10 cellular contexts compared by ENCODE assay signal in the genomic region with DNA sequence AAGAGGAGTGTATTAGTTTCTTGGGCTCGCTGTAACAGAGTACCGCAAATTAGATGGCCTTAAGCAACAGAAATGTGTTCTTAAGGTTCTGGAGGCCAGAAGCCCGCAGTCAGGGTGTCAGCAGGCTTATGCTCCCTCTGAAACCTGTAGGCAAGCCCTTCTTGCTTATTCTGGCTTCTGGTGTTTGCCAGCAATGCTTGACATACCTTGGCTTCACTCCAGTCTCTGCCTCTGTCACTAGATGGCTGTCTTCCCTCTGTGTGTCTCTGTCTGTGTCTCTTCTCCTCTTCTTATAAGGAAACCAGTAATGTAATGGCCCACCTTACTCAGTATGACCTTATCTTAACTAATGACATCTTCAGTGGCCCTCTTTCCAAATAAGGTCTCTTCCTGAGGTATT.
DNase-seq lines count a peak whose midpoint lies in the region; ATAC-seq and TF ChIP-seq lines count a peak whose summit lies in the region.
"Had no signal": no experiment of that assay in that cellular context is flagged by ENCODE, and none has a peak within 500 bp of the region (broad histone marks: within the 10 kb centered on the region; RNA-seq: fewer than 3 reads in every experiment).

No MANE protein-coding gene starts in this region.

- no peaks in the 10 kb centered on the region for H3K36me3 ChIP-seq in uterus

- intact Hi-C loops in uterus (cut with DNase I; ENCODE audit: low total_unique reads): no loop called here

- TF ChIP-seq POLR2A in uterus (IDR thresholded peaks at IDR 0.05): no peak

- TF ChIP-seq CTCF in astrocyte of the spinal cord (IDR thresholded peaks at IDR 0.05; ENCODE audit: low read depth, low read length) (peak; percentile 7), uterus (IDR thresholded peaks at IDR 0.05) (no peak), GM13976 (IDR thresholded peaks at IDR 0.05; ENCODE audit: borderline replicate concordance, control extremely low read depth, extremely low read depth, insufficient read depth, missing control alignments) (no peak)

- ATAC-seq in HG02884 (IDR thresholded peaks at IDR 0.05; ENCODE audit: unreplicated experiment): no peak

- in situ Hi-C loops in astrocyte of the spinal cord (cut with HindIII; ENCODE audit: low sequenced_read_pairs): no loop called here
- in situ Hi-C loops in GM13976 (cut with MboI; ENCODE audit: low sequenced_read_pairs, unreplicated experiment): no loop called here

- H3K4me1 ChIP-seq in uterus: no peaks in the 10 kb centered on the region

- H3K27ac ChIP-seq in uterus: no peak overlapping the region
- H3K27ac ChIP-seq: SK-N-MC had no signal

- H3K27me3 ChIP-seq in uterus: no peaks in the 10 kb centered on the region

- H3K4me3 ChIP-seq in Jurkat, Clone E6-1 (ENCODE audit: low read length): no peak overlapping the region
- H3K4me3 ChIP-seq in astrocyte of the spinal cord (ENCODE audit: low read depth, low read length): no peak overlapping the region
- no peak overlapping the region for H3K4me3 ChIP-seq in uterus
- H3K4me3 ChIP-seq: SK-N-MC had no signal

- DNase-seq in AG08396 (ENCODE audit: low spot score): peak; percentile 39
- peak; percentile 2 for DNase-seq in Jurkat, Clone E6-1 (ENCODE audit: low read depth, low spot score)
- DNase-seq in astrocyte of the spinal cord (ENCODE audit: low read depth, low spot score): peak; percentile 29
- peak; percentile 2 for DNase-seq in kidney glomerular epithelial cell (lab: John Stamatoyannopoulos, UW)
- no peak for DNase-seq in DMS153 (lab: John Stamatoyannopoulos, UW)
- no peak for DNase-seq in uterus
- no peak for DNase-seq in GM13976 (ENCODE audit: low spot score)
- DNase-seq: DMS79 treated with DMSO at 0.1 percent for 48 hours had no signal

- H3K9me3 ChIP-seq in uterus: no peaks in the 10 kb centered on the region

Comparison
In these comparisons a context has a peak if more than half of its experiments do, and no peak if none do; other contexts are left out.
1. DNase-seq: peak in AG08396 (single experiment), Jurkat, Clone E6-1 (single experiment), astrocyte of the spinal cord (single experiment) and kidney glomerular epithelial cell (single experiment); none in DMS153 (single experiment), uterus (0 of 2) and GM13976 (single experiment).